In genomic region chr14:67221248-67221981, GRCh38 we compare ENCODE assay signal across 14 cellular contexts. TPM values are rescaled to one million over a fixed set of nuclear protein-coding genes. Genes with fewer than 3 reads are reported as not detected.
DNase-seq lines count a peak whose midpoint lies in the region; ATAC-seq and FAIRE-seq lines count a peak whose summit lies in the region.
"Had no signal": no experiment of that assay in that cellular context is flagged by ENCODE, and none has a peak within 500 bp of the region (broad histone marks: within the 10 kb centered on the region; RNA-seq: fewer than 3 reads in every experiment).

No MANE protein-coding gene starts in this region.

- no peak for FAIRE-seq in RCC 7860 (lab: Jason Lieb, UNC)

- DNase-seq in GM03348 (ENCODE audit: low spot score): peak; percentile 71
- DNase-seq in RCC 7860 (ENCODE audit: low spot score): peak; percentile 62
- peak; percentile 30 for DNase-seq in fibroblast of gingiva (ENCODE audit: low read depth)
- DNase-seq in renal cortical epithelial cell (ENCODE audit: low read depth): peak; percentile 69
- DNase-seq in islet precursor cell: no peak
- DNase-seq in activated CD4-positive, CD25-positive, alpha-beta regulatory T cell treated with anti-CD3 and anti-CD28 coated beads, Interleukin-2, amount 50 U/mL, for 72 hours: no peak
- DNase-seq: activated CD8-positive, alpha-beta T cell treated with anti-CD3 and anti-CD28 coated beads for 36 hours; activated naive CD8-positive, alpha-beta T cell treated with anti-CD3 and anti-CD28 coated beads, Interleukin-2, amount 10 ng/mL, durations not matched to agents 7 days and 5 days; COR-L47; hippocampal formation; Karpas-422; NCI-H2081 treated with DMSO at 0.1 percent for 48 hours had no signal

- no peak for ATAC-seq in GM21423 (IDR thresholded peaks at IDR 0.05; ENCODE audit: unreplicated experiment)
- ATAC-seq in HG03354 (IDR thresholded peaks at IDR 0.05; ENCODE audit: poor library complexity, severe bottlenecking, unreplicated experiment): no peak
- ATAC-seq: activated CD8-positive, alpha-beta T cell treated with anti-CD3 and anti-CD28 coated beads for 36 hours had no signal

RNA-seq across cellular contexts. Expression of gene PALS1, which starts 19.8 kb away (rescaled TPM):
- 56.4 and 79.4 TPM in 2 replicates for total RNA-seq in renal cortical epithelial cell

RNA-seq across cellular contexts. Expression of gene GARIN2, which starts 32.2 kb away (rescaled TPM):
- 0.05 TPM in 1 of 2 replicates, not detected in the other for total RNA-seq in renal cortical epithelial cell
- total RNA-seq: activated CD8-positive, alpha-beta T cell treated with anti-CD3 and anti-CD28 coated beads for 36 hours; activated naive CD8-positive, alpha-beta T cell treated with anti-CD3 and anti-CD28 coated beads, Interleukin-2, amount 10 ng/mL, durations not matched to agents 7 days and 5 days had no signal

Comparison
In these comparisons a context has a peak if more than half of its experiments do, and no peak if none do; other contexts are left out.
1. DNase-seq: peak in GM03348 (single experiment), RCC 7860 (single experiment), fibroblast of gingiva (single experiment) and renal cortical epithelial cell (single experiment); none in islet precursor cell (single experiment) and activated CD4-positive, CD25-positive, alpha-beta regulatory T cell treated with anti-CD3 and anti-CD28 coated beads, Interleukin-2, amount 50 U/mL, for 72 hours (single experiment).